ENCODE assay signal across 18 cellular contexts in the genomic region with DNA sequence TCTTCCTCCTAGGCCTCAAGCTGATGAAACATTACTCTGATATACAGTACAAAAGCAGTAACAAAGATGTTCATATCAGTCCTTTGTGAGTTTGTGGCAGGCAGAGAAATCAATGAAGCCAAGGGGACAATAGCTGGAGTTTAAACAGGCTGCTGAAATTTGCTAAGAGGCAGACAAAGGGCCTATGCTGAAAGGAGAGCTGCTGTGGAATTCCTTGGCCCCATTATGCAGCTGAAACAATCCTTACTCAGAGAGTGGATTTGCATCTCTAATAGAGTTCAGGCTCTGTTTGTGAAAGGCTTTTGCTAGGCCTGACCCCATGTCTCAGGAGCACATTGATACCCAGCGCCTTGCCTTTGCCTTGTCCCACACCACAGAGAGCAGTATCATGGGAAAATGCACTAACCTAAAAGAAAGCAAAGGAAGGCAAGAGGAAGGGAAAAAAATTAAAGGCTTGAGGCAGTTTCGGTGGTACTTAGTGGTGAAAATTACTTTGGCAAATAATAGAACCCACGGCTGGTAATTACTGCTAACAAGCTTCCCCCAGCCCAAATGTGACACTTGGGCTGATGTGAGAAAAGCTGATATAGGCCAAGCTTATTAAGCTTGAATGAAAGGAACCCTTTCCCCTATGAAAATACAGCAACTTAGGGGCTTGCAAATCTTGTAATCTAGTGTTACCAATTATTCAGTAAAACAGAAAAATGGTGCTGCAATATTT.
DNase-seq lines count a peak whose midpoint lies in the region; ATAC-seq and TF ChIP-seq lines count a peak whose summit lies in the region.
"Had no signal": no experiment of that assay in that cellular context is flagged by ENCODE, and none has a peak within 500 bp of the region (broad histone marks: within the 10 kb centered on the region; RNA-seq: fewer than 3 reads in every experiment).

No MANE protein-coding gene starts in this region.

- ATAC-seq in left lung, result no peak
- no peak for ATAC-seq in GM21423 (IDR thresholded peaks at IDR 0.05; ENCODE audit: unreplicated experiment)
- no peak for ATAC-seq in HG03196 (IDR thresholded peaks at IDR 0.05; ENCODE audit: unreplicated experiment)
- ATAC-seq: HepG2; stimulated activated naive B cell treated with anti-CD40 and anti-IgM and Interleukin-4, amounts not matched to agents 10 μg/mL and 1 μg/mL and 100 μg/mL, for 72 hours had no signal

- TF ChIP-seq CTCF in dorsolateral prefrontal cortex (IDR thresholded peaks at IDR 0.05 in 54 of 56, conservative IDR thresholded peaks at IDR 0.05 in 2 of 56; ENCODE audit: low read depth in 1 of 56, partially characterized antibody in 56 of 56) (no peak), progenitor cell of endocrine pancreas (IDR thresholded peaks at IDR 0.05; ENCODE audit: unreplicated experiment) (no peak), left lung (IDR thresholded peaks at IDR 0.05) (no peak)

- no peaks in the 10 kb centered on the region for H3K9me3 ChIP-seq in iPS-20b (ENCODE audit: insufficient read depth, low read depth, low read length)
- no peaks in the 10 kb centered on the region for H3K9me3 ChIP-seq in left lung
- H3K9me3 ChIP-seq: upper lobe of left lung had no signal

- peak; percentile 54 for DNase-seq in NCI-H82 (lab: John Stamatoyannopoulos, UW)
- DNase-seq in dorsolateral prefrontal cortex, result peak in 3 of 10 donors; percentile 15 to 33 (median 29)
- DNase-seq in progenitor cell of endocrine pancreas (ENCODE audit: low spot score, unreplicated experiment), result no peak
- DNase-seq in left lung, result no peak
- no peak for DNase-seq in NCI-H1105 (lab: John Stamatoyannopoulos, UW)
- DNase-seq: activated CD4-positive, alpha-beta T cell treated with anti-CD3 and anti-CD28 coated beads, Interleukin-2, amount 10 ng/mL, durations not matched to agents 7 days and 5 days; activated naive CD4-positive, alpha-beta T cell treated with anti-CD3 and anti-CD28 coated beads, Interleukin-2, amount 50 U/mL, for 16 hours; DMS 273 treated with DMSO at 0.1 percent for 48 hours; effector memory CD4-positive, alpha-beta T cell; NCI-H526 treated with DMSO at 0.1 percent for 48 hours; stimulated activated naive B cell treated with anti-CD40 and anti-IgM and Interleukin-4, amounts not matched to agents 10 μg/mL and 1 μg/mL and 100 μg/mL, for 72 hours; upper lobe of left lung had no signal

- peak overlapping the region; percentile 95 for H3K27ac Mint-ChIP-seq in progenitor cell of endocrine pancreas
- H3K27ac Mint-ChIP-seq: activated CD4-positive, alpha-beta T cell treated with anti-CD3 and anti-CD28 coated beads, Interleukin-2, amount 10 ng/mL, durations not matched to agents 7 days and 5 days; stimulated activated naive B cell treated with anti-CD40 and anti-IgM and Interleukin-4, amounts not matched to agents 10 μg/mL and 1 μg/mL and 100 μg/mL, for 72 hours had no signal

- intact Hi-C loops in dorsolateral prefrontal cortex (cut with DNase I), result no loop called here
- intact Hi-C loops in left lung (cut with DNase I), result no loop called here

- peaks cover 18% of the 10 kb centered on the region for H3K4me1 ChIP-seq in iPS-20b (ENCODE audit: insufficient read depth, low read length)
- H3K4me1 ChIP-seq in left lung, result no peaks in the 10 kb centered on the region
- H3K4me1 ChIP-seq: upper lobe of left lung had no signal

- H3K4me3 ChIP-seq in dorsolateral prefrontal cortex (no peak overlapping the region), iPS-20b (ENCODE audit: low read length) (no peak overlapping the region), left lung (no peak overlapping the region)
- H3K4me3 ChIP-seq: SK-N-MC, upper lobe of left lung had no signal

- peaks cover 10% of the 10 kb centered on the region for H3K4me1 Mint-ChIP-seq in progenitor cell of endocrine pancreas (ENCODE audit: low read depth)
- H3K4me1 Mint-ChIP-seq: activated CD4-positive, alpha-beta T cell treated with anti-CD3 and anti-CD28 coated beads, Interleukin-2, amount 10 ng/mL, durations not matched to agents 7 days and 5 days; stimulated activated naive B cell treated with anti-CD40 and anti-IgM and Interleukin-4, amounts not matched to agents 10 μg/mL and 1 μg/mL and 100 μg/mL, for 72 hours had no signal

- peak overlapping the region; percentile 78 for H3K9ac ChIP-seq in iPS-20b (ENCODE audit: low read depth, low read length)

- H3K27me3 ChIP-seq in dorsolateral prefrontal cortex (no peaks in the 10 kb centered on the region), iPS-20b (ENCODE audit: insufficient read depth, low read length) (no peaks in the 10 kb centered on the region), left lung (no peaks in the 10 kb centered on the region)
- H3K27me3 ChIP-seq: upper lobe of left lung had no signal

- peak overlapping the region in 54 of 59 donors; percentile 0 to 89 (median 68) for H3K27ac ChIP-seq in dorsolateral prefrontal cortex
- peak overlapping the region; percentile 88 for H3K27ac ChIP-seq in iPS-20b (ENCODE audit: low read length)
- H3K27ac ChIP-seq in left lung, result no peak overlapping the region
- H3K27ac ChIP-seq: C4-2B, SK-N-MC, upper lobe of left lung had no signal

- H3K36me3 ChIP-seq in iPS-20b (ENCODE audit: insufficient read depth, low read depth, low read length) (no peaks in the 10 kb centered on the region), left lung (no peaks in the 10 kb centered on the region)
- H3K36me3 ChIP-seq: upper lobe of left lung had no signal

- no peaks in the 10 kb centered on the region for H3K27me3 Mint-ChIP-seq in progenitor cell of endocrine pancreas
- H3K27me3 Mint-ChIP-seq: activated CD4-positive, alpha-beta T cell treated with anti-CD3 and anti-CD28 coated beads, Interleukin-2, amount 10 ng/mL, durations not matched to agents 7 days and 5 days; stimulated activated naive B cell treated with anti-CD40 and anti-IgM and Interleukin-4, amounts not matched to agents 10 μg/mL and 1 μg/mL and 100 μg/mL, for 72 hours had no signal

- no peaks in the 10 kb centered on the region for H3K36me3 Mint-ChIP-seq in progenitor cell of endocrine pancreas (ENCODE audit: insufficient read depth)
- H3K36me3 Mint-ChIP-seq: stimulated activated naive B cell treated with anti-CD40 and anti-IgM and Interleukin-4, amounts not matched to agents 10 μg/mL and 1 μg/mL and 100 μg/mL, for 72 hours had no signal

- no peak overlapping the region for H3K4me3 Mint-ChIP-seq in progenitor cell of endocrine pancreas (ENCODE audit: low read depth)
- H3K4me3 Mint-ChIP-seq: activated CD4-positive, alpha-beta T cell treated with anti-CD3 and anti-CD28 coated beads, Interleukin-2, amount 10 ng/mL, durations not matched to agents 7 days and 5 days; stimulated activated naive B cell treated with anti-CD40 and anti-IgM and Interleukin-4, amounts not matched to agents 10 μg/mL and 1 μg/mL and 100 μg/mL, for 72 hours had no signal

- no peaks in the 10 kb centered on the region for H3K9me3 Mint-ChIP-seq in progenitor cell of endocrine pancreas (ENCODE audit: low read depth)
- H3K9me3 Mint-ChIP-seq: activated CD4-positive, alpha-beta T cell treated with anti-CD3 and anti-CD28 coated beads, Interleukin-2, amount 10 ng/mL, durations not matched to agents 7 days and 5 days; stimulated activated naive B cell treated with anti-CD40 and anti-IgM and Interleukin-4, amounts not matched to agents 10 μg/mL and 1 μg/mL and 100 μg/mL, for 72 hours had no signal

Comparison
In these comparisons a context has a peak if more than half of its experiments do, and no peak if none do; other contexts are left out.
1. H3K27ac ChIP-seq: peak in dorsolateral prefrontal cortex (54 of 59) and iPS-20b (single experiment); none in left lung (0 of 2).